ENCODE assay signal across 1 cellular context in genomic region chr1:1082239-1083180, GRCh38.
TF ChIP-seq lines count a peak whose summit lies in the region.

No MANE protein-coding gene starts in this region.

TF ChIP-seq in WTC11, 78 proteins besides CTCF, POLR2A, EP300 and RAD21 (continued from another document):
- no peak for TF ChIP-seq GRHL2 (CRISPR knock-in tag; IDR thresholded peaks at IDR 0.05; ENCODE audit: insufficient replicate concordance, severe bottlenecking)
